23 cellular contexts compared by ENCODE assay signal in genomic region chr15:66608159-66608558, GRCh38. TPM values are rescaled to one million over a fixed set of nuclear protein-coding genes. Genes with fewer than 3 reads are reported as not detected.
DNase-seq lines count a peak whose midpoint lies in the region; ATAC-seq, FAIRE-seq and TF ChIP-seq lines count a peak whose summit lies in the region.
"Had no signal": no experiment of that assay in that cellular context is flagged by ENCODE, and none has a peak within 500 bp of the region (broad histone marks: within the 10 kb centered on the region; RNA-seq: fewer than 3 reads in every experiment).

No MANE protein-coding gene starts in this region.

- TF ChIP-seq POLR2A in A549 (IDR thresholded peaks at IDR 0.05; ENCODE audit: low read length) (no peak), endothelial cell of umbilical vein (IDR thresholded peaks at IDR 0.05; ENCODE audit: low read depth, low read length) (no peak)

- no peaks in the 10 kb centered on the region for H3K36me3 ChIP-seq in endothelial cell of umbilical vein (ENCODE audit: control insufficient read depth in 2 of 2, extremely low read depth in 1 of 2, insufficient read depth in 2 of 2, low read length in 2 of 2)
- H3K36me3 ChIP-seq: BLaER1 had no signal

- DNase-seq in A549 (ENCODE audit: low read depth in 1 of 2, low spot score in 1 of 2) (no peak), D341Med (ENCODE audit: low spot score) (peak; percentile 3), endothelial cell of umbilical vein (ENCODE audit: low read depth, low spot score) (no peak), left colon (no peak)
- DNase-seq: 8988T; AML-193; BE2C; C1 segment of cervical spinal cord; CD4-positive, alpha-beta memory T cell; CD4-positive, CD25-positive, alpha-beta regulatory T cell; CD8-positive, alpha-beta memory T cell; COR-L47; DMS79 treated with DMSO at 0.1 percent for 48 hours; GF-D8 had no signal

- H4K20me1 ChIP-seq in endothelial cell of umbilical vein (replicated peaks; ENCODE audit: control insufficient read depth, extremely low read depth, insufficient read depth, low read length): no peaks in the 10 kb centered on the region
- H4K20me1 ChIP-seq: BLaER1 had no signal

- no peaks in the 10 kb centered on the region for H3K4me1 ChIP-seq in A549
- H3K4me1 ChIP-seq in endothelial cell of umbilical vein (ENCODE audit: control insufficient read depth, extremely low read depth, insufficient read depth, low read length): peaks cover 1% of the 10 kb centered on the region

- no peak for TF ChIP-seq RAD21 in A549 (conservative IDR thresholded peaks at IDR 0.05 in 1 of 2, IDR thresholded peaks at IDR 0.05 in 1 of 2)

- no peak for FAIRE-seq in A549 (lab: Jason Lieb, UNC)
- FAIRE-seq in endothelial cell of umbilical vein (lab: Jason Lieb, UNC): peak; percentile 26
- FAIRE-seq: A204.1, D721Med, G401.6, GM12891, GM19239 had no signal

- H3K9me3 ChIP-seq in A549: no peaks in the 10 kb centered on the region
- H3K9me3 ChIP-seq in endothelial cell of umbilical vein (replicated peaks; ENCODE audit: control insufficient read depth, insufficient read depth, low read length): no peaks in the 10 kb centered on the region
- H3K9me3 ChIP-seq: BE2C, BLaER1 had no signal

- no peaks in the 10 kb centered on the region for H3K79me2 ChIP-seq in endothelial cell of umbilical vein (ENCODE audit: control insufficient read depth, insufficient read depth, low read length)

- no peak overlapping the region for H3K9ac ChIP-seq in endothelial cell of umbilical vein (replicated peaks; ENCODE audit: extremely low read depth, insufficient read depth, low read length)
- H3K9ac ChIP-seq: BLaER1 had no signal

- no peak overlapping the region for H2AFZ ChIP-seq in endothelial cell of umbilical vein (ENCODE audit: low read depth, low read length)

- 79% methylated on average over 3 of the region's 3 CpGs for WGBS in A549 (ENCODE audit: missing lambda C conversion rate)

- H3K27ac ChIP-seq in A549: no peak overlapping the region
- H3K27ac ChIP-seq in endothelial cell of umbilical vein (ENCODE audit: insufficient read depth, low read depth, low read length): no peak overlapping the region
- H3K27ac ChIP-seq: BLaER1 had no signal

- POLR2A ChIA-PET in A549 (lab: Yijun Ruan, JAX) (interaction anchor here (0.7 kb wide), 1 partner anchor 520 kb away, joined by 3 read pairs; no protein-coding TSS in a partner anchor), endothelial cell of umbilical vein (lab: Charles Lee) (interaction anchor here (0.7 kb wide), 1 partner anchor 297 kb away, joined by 3 read pairs; no protein-coding TSS in a partner anchor)

- H3K4me3 ChIP-seq in A549 (no peak overlapping the region), endothelial cell of umbilical vein (replicated peaks in 1 of 3; ENCODE audit: insufficient read depth in 1 of 3, low read depth in 1 of 3, low read length in 3 of 3) (no peak overlapping the region)
- H3K4me3 ChIP-seq: BLaER1 had no signal

- intact Hi-C loops in endothelial cell of umbilical vein (cut with micrococcal nuclease) (no loop called here), left colon (cut with DNase I, micrococcal nuclease) (no loop called here)

- no TSS peak for BruUV-seq in endothelial cell of umbilical vein (replicated peaks; lab: Mats Ljungman, UMichigan)

- H3K27me3 ChIP-seq in endothelial cell of umbilical vein (ENCODE audit: control insufficient read depth in 2 of 2, insufficient read depth in 2 of 2, low read length in 2 of 2): no peaks in the 10 kb centered on the region
- H3K27me3 ChIP-seq: BE2C, BLaER1 had no signal

- TF ChIP-seq CTCF in A549 (IDR thresholded peaks at IDR 0.05): no peak
- TF ChIP-seq CTCF in endothelial cell of umbilical vein (IDR thresholded peaks at IDR 0.05; ENCODE audit: extremely low read depth in 1 of 2, insufficient read depth in 1 of 2, low read depth in 1 of 2, low read length in 2 of 2): no peak

- no peak overlapping the region for H3K4me2 ChIP-seq in A549
- H3K4me2 ChIP-seq in endothelial cell of umbilical vein (ENCODE audit: insufficient read depth, low read length): no peak overlapping the region
- H3K4me2 ChIP-seq: BLaER1 had no signal

- no peak for TF ChIP-seq EP300 in A549 (IDR thresholded peaks at IDR 0.05)

- dilution Hi-C loops in endothelial cell of umbilical vein (cut with MboI; ENCODE audit: extremely low pct_ligation_motif_present, low sequenced_read_pairs): no loop called here

- H3K9me1 ChIP-seq in endothelial cell of umbilical vein (replicated peaks; ENCODE audit: control insufficient read depth, extremely low read depth, insufficient read depth, low read length): no peaks in the 10 kb centered on the region

- ATAC-seq in A549 (no peak), GM21390 (IDR thresholded peaks at IDR 0.05; ENCODE audit: unreplicated experiment) (no peak), GM21529 (IDR thresholded peaks at IDR 0.05; ENCODE audit: unreplicated experiment) (no peak), left colon (no peak)

- CTCF ChIA-PET in A549 (lab: Yijun Ruan, JAX): interaction anchor here (1.1 to 12.5 kb wide), 6 partner anchors 11 to 245 kb away, joined by 3 to 148 read pairs (median 6); no protein-coding TSS in a partner anchor
- CTCF ChIA-PET in endothelial cell of umbilical vein (lab: Charles Lee): interaction anchor here (0.6 to 11.3 kb wide), 6 partner anchors 11 to 253 kb away, joined by 3 to 152 read pairs (median 6); no protein-coding TSS in a partner anchor

TF ChIP-seq in A549, 52 proteins besides CTCF, POLR2A, EP300 and RAD21:
- TF ChIP-seq NFE2L2 (conservative IDR thresholded peaks at IDR 0.05; ENCODE audit: low read length) (no peak), KDM1A (IDR thresholded peaks at IDR 0.05; ENCODE audit: low read depth) (no peak), MAFK (IDR thresholded peaks at IDR 0.05; ENCODE audit: partially characterized antibody) (peak; percentile 60), PBX3 (IDR thresholded peaks at IDR 0.05) (no peak), ZC3H11A (IDR thresholded peaks at IDR 0.05) (no peak), CHD4 (IDR thresholded peaks at IDR 0.05; ENCODE audit: borderline replicate concordance) (no peak), CBX2 (IDR thresholded peaks at IDR 0.05; ENCODE audit: borderline replicate concordance, low read depth) (no peak), RCOR1 (IDR thresholded peaks at IDR 0.05; ENCODE audit: low read depth, low read length) (no peak)

TF ChIP-seq in endothelial cell of umbilical vein, 7 proteins besides CTCF, POLR2A, EP300 and RAD21:
- no peak for TF ChIP-seq MAX (IDR thresholded peaks at IDR 0.05; ENCODE audit: insufficient read depth, insufficient read length)

RNA-seq across cellular contexts. Expression of gene LCTL, which starts 42.4 kb away (rescaled TPM):
- polyA plus RNA-seq in A549 (2011; rRNA removed) (not detected in 2 replicates), A549 (2017; fragmentation: RNase III; extraction: RNeasy Plus Mini Kit Qiagen cat#74134 plus additional on column Dnase treatment) (0.05 TPM in 1 of 3 replicates, not detected in the others), endothelial cell of umbilical vein (0.04 TPM in 1 of 2 replicates, not detected in the other)
- polyA plus RNA-seq in A549 (2012; cell fraction: cytosol; rRNA removed): not detected in 2 replicates
- not detected in 2 replicates for polyA plus RNA-seq in A549 (2012; cell fraction: nucleus; rRNA removed)
- polyA minus RNA-seq in A549 (2011; rRNA and poly(A)+ RNA removed): not detected in 2 replicates
- total RNA-seq in endothelial cell of umbilical vein (not detected in 2 replicates), left colon (not detected)
- polyA plus RNA-seq in endothelial cell of umbilical vein (2011; cell fraction: cytosol; rRNA removed): 0.06 TPM in 1 of 2 replicates, not detected in the other
- 0.11 TPM in 1 of 2 replicates, not detected in the other for polyA plus RNA-seq in endothelial cell of umbilical vein (2011; cell fraction: nucleus; rRNA removed)
- polyA plus RNA-seq in endothelial cell of umbilical vein (2012): 0.08 TPM in 1 of 2 replicates, not detected in the other
- polyA minus RNA-seq in endothelial cell of umbilical vein: 0.10 TPM in 1 of 2 replicates, not detected in the other
- polyA minus RNA-seq in endothelial cell of umbilical vein (2011; cell fraction: cytosol; rRNA and poly(A)+ RNA removed): not detected
- not detected in 2 replicates for polyA minus RNA-seq in endothelial cell of umbilical vein (2011; cell fraction: nucleus; rRNA and poly(A)+ RNA removed)
- total RNA-seq: CD4-positive, alpha-beta memory T cell; CD4-positive, CD25-positive, alpha-beta regulatory T cell; CD8-positive, alpha-beta memory T cell had no signal
- polyA plus RNA-seq: CD14-positive monocyte; CD4-positive, alpha-beta memory T cell; CD8-positive, alpha-beta memory T cell had no signal
